In genomic region chr1:25891606-25892005, GRCh38 we compare ENCODE assay signal across 19 cellular contexts. TPM values are rescaled to one million over a fixed set of nuclear protein-coding genes. Genes with fewer than 3 reads are reported as not detected.
DNase-seq lines count a peak whose midpoint lies in the region; ATAC-seq, FAIRE-seq and TF ChIP-seq lines count a peak whose summit lies in the region.
"Had no signal": no experiment of that assay in that cellular context is flagged by ENCODE, and none has a peak within 500 bp of the region (broad histone marks: within the 10 kb centered on the region; RNA-seq: fewer than 3 reads in every experiment).

No MANE protein-coding gene starts in this region.

- TF ChIP-seq POLR2A in A549 (IDR thresholded peaks at IDR 0.05; ENCODE audit: low read length): no peak
- no peak for TF ChIP-seq POLR2A in sigmoid colon (IDR thresholded peaks at IDR 0.05)

- 80% methylated on average over 4 of the region's 5 CpGs for WGBS in A549 (ENCODE audit: missing lambda C conversion rate)
- WGBS in sigmoid colon, 2 donors: 85 to 87% methylated on average over 5 of the region's 5 CpGs

- H3K36me3 Mint-ChIP-seq in activated CD4-positive, alpha-beta T cell treated with anti-CD3 and anti-CD28 coated beads, Interleukin-2, amount 10 ng/mL, durations not matched to agents 24 days and 14 days (ENCODE audit: low read depth): peaks cover 17% of the 10 kb centered on the region
- no peaks in the 10 kb centered on the region for H3K36me3 Mint-ChIP-seq in activated naive CD8-positive, alpha-beta T cell treated with anti-CD3 and anti-CD28 coated beads, Interleukin-2, amount 50 U/mL, for 24 hours (ENCODE audit: low read depth)
- H3K36me3 Mint-ChIP-seq: memory B cell, WTC11 had no signal

- no peaks in the 10 kb centered on the region for H3K9me3 ChIP-seq in A549
- H3K9me3 ChIP-seq in Panc1 (ENCODE audit: control insufficient read depth, insufficient read depth, low read depth, low read length): no peaks in the 10 kb centered on the region
- H3K9me3 ChIP-seq in fibroblast of lung (ENCODE audit: control insufficient read depth, insufficient read depth, low read depth, low read length): no peaks in the 10 kb centered on the region
- no peaks in the 10 kb centered on the region for H3K9me3 ChIP-seq in sigmoid colon
- H3K9me3 ChIP-seq: MG63 had no signal

- peaks cover 12% of the 10 kb centered on the region for H3K4me1 Mint-ChIP-seq in activated CD4-positive, alpha-beta T cell treated with anti-CD3 and anti-CD28 coated beads, Interleukin-2, amount 10 ng/mL, durations not matched to agents 24 days and 14 days
- H3K4me1 Mint-ChIP-seq in activated naive CD8-positive, alpha-beta T cell treated with anti-CD3 and anti-CD28 coated beads, Interleukin-2, amount 50 U/mL, for 24 hours: peaks cover 13% of the 10 kb centered on the region

- H3K4me1 ChIP-seq in A549 (peaks cover 51% of the 10 kb centered on the region), Panc1 (ENCODE audit: control insufficient read depth, insufficient read depth, low read length) (peaks cover 63% of the 10 kb centered on the region), fibroblast of lung (ENCODE audit: control insufficient read depth, extremely low read depth, insufficient read depth, low read length) (peaks cover 23% of the 10 kb centered on the region), sigmoid colon (peaks cover 0 to 31% (median 27%) of the 10 kb centered on the region in 4 donors)

- ATAC-seq in A549: no peak
- no peak for ATAC-seq in Panc1
- no peak for ATAC-seq in GM19463 (IDR thresholded peaks at IDR 0.05; ENCODE audit: unreplicated experiment)
- ATAC-seq in activated naive CD8-positive, alpha-beta T cell treated with anti-CD3 and anti-CD28 coated beads, Interleukin-2, amount 50 U/mL, for 24 hours: no peak
- ATAC-seq: stimulated activated naive CD8-positive, alpha-beta T cell treated with anti-CD3 and anti-CD28 coated beads, Interleukin-15, amount 100 ng/mL, for 72 hours had no signal

- H3K4me2 ChIP-seq in A549 (peak overlapping the region; percentile 73), fibroblast of lung (ENCODE audit: extremely low read depth, insufficient read depth, low read length) (peak overlapping the region; percentile 8)

- H3K36me3 ChIP-seq in Panc1 (ENCODE audit: control insufficient read depth, insufficient read depth, low read length) (no peaks in the 10 kb centered on the region), fibroblast of lung (ENCODE audit: control insufficient read depth, insufficient read depth, low read length) (no peaks in the 10 kb centered on the region), sigmoid colon (no peaks in the 10 kb centered on the region)

- H3K27me3 Mint-ChIP-seq in activated CD4-positive, alpha-beta T cell treated with anti-CD3 and anti-CD28 coated beads, Interleukin-2, amount 10 ng/mL, durations not matched to agents 24 days and 14 days: no peaks in the 10 kb centered on the region
- no peaks in the 10 kb centered on the region for H3K27me3 Mint-ChIP-seq in activated naive CD8-positive, alpha-beta T cell treated with anti-CD3 and anti-CD28 coated beads, Interleukin-2, amount 50 U/mL, for 24 hours
- H3K27me3 Mint-ChIP-seq: brain; memory B cell; stimulated activated naive CD8-positive, alpha-beta T cell treated with anti-CD3 and anti-CD28 coated beads, Interleukin-15, amount 100 ng/mL, for 72 hours had no signal

- no peaks in the 10 kb centered on the region for H3K9me3 Mint-ChIP-seq in activated CD4-positive, alpha-beta T cell treated with anti-CD3 and anti-CD28 coated beads, Interleukin-2, amount 10 ng/mL, durations not matched to agents 24 days and 14 days
- H3K9me3 Mint-ChIP-seq in activated naive CD8-positive, alpha-beta T cell treated with anti-CD3 and anti-CD28 coated beads, Interleukin-2, amount 50 U/mL, for 24 hours: no peaks in the 10 kb centered on the region
- H3K9me3 Mint-ChIP-seq: activated naive CD4-positive, alpha-beta T cell treated with anti-CD3 and anti-CD28 coated beads for 36 hours; brain; memory B cell; stimulated activated naive CD8-positive, alpha-beta T cell treated with anti-CD3 and anti-CD28 coated beads, Interleukin-15, amount 100 ng/mL, for 72 hours; WTC11 had no signal

- in situ Hi-C loops in Panc1 (cut with HindIII; ENCODE audit: low pct_unique_long_range_greater_than_20kb, low sequenced_read_pairs): no loop called here

- H3K79me2 ChIP-seq in fibroblast of lung (ENCODE audit: control insufficient read depth, insufficient read depth, low read length): no peaks in the 10 kb centered on the region

- POLR2A ChIA-PET in A549 (lab: Yijun Ruan, JAX) (interaction anchor here (1.0 to 1.9 kb wide), 2 partner anchors 16 to 106 kb away, joined by 3 to 6 read pairs; partner anchors contain the start of genes PAFAH2 and PAQR7), Panc1 (lab: Charles Lee) (interaction anchor here (0.6 kb wide), 1 partner anchor 232 kb away, joined by 4 read pairs; no protein-coding TSS in a partner anchor)

- TF ChIP-seq EP300 in A549 (IDR thresholded peaks at IDR 0.05): no peak
- TF ChIP-seq EP300 in sigmoid colon (IDR thresholded peaks at IDR 0.05): no peak

- no peak overlapping the region for H3K4me3 Mint-ChIP-seq in activated CD4-positive, alpha-beta T cell treated with anti-CD3 and anti-CD28 coated beads, Interleukin-2, amount 10 ng/mL, durations not matched to agents 24 days and 14 days
- no peak overlapping the region for H3K4me3 Mint-ChIP-seq in activated naive CD8-positive, alpha-beta T cell treated with anti-CD3 and anti-CD28 coated beads, Interleukin-2, amount 50 U/mL, for 24 hours
- H3K4me3 Mint-ChIP-seq: activated naive CD4-positive, alpha-beta T cell treated with anti-CD3 and anti-CD28 coated beads for 36 hours; memory B cell; stimulated activated naive CD8-positive, alpha-beta T cell treated with anti-CD3 and anti-CD28 coated beads, Interleukin-15, amount 100 ng/mL, for 72 hours had no signal

- H2AFZ ChIP-seq in fibroblast of lung (ENCODE audit: low read length): no peak overlapping the region

- CTCF ChIA-PET in A549 (lab: Yijun Ruan, JAX) (interaction anchor here (0.6 to 4.1 kb wide), 10 partner anchors 8 to 317 kb away, joined by 3 to 18 read pairs (median 4); partner anchors contain the start of gene PAFAH2), Panc1 (lab: Charles Lee) (interaction anchor here (0.7 kb wide), 1 partner anchor 27 kb away, joined by 3 read pairs; no protein-coding TSS in a partner anchor)

- H3K27ac ChIP-seq in A549 (peak overlapping the region; percentile 94 to 98), Panc1 (ENCODE audit: low read length) (peak overlapping the region; percentile 93), fibroblast of lung (ENCODE audit: insufficient read depth, low read length) (peak overlapping the region; percentile 92), sigmoid colon (peak overlapping the region; percentile 81 to 88 (median 84))

- H3K27me3 ChIP-seq in Panc1 (ENCODE audit: control insufficient read depth, insufficient read depth, low read length) (no peaks in the 10 kb centered on the region), fibroblast of lung (ENCODE audit: control insufficient read depth, insufficient read depth, low read length) (no peaks in the 10 kb centered on the region), sigmoid colon (no peaks in the 10 kb centered on the region)
- H3K27me3 ChIP-seq: MG63 had no signal

- TF ChIP-seq RAD21 in A549 (conservative IDR thresholded peaks at IDR 0.05 in 1 of 2, IDR thresholded peaks at IDR 0.05 in 1 of 2): no peak

- H4K20me1 ChIP-seq in fibroblast of lung (ENCODE audit: control insufficient read depth, extremely low read depth, insufficient read depth, low read length): no peaks in the 10 kb centered on the region

- H3K4me3 ChIP-seq in A549 (no peak overlapping the region), Panc1 (ENCODE audit: low read depth in 2 of 2, low read length in 2 of 2) (no peak overlapping the region), fibroblast of lung (replicated peaks in 1 of 4; ENCODE audit: control extremely low read depth in 1 of 4, insufficient read depth in 1 of 4, low read depth in 3 of 4, low read length in 4 of 4) (no peak overlapping the region), sigmoid colon (no peak overlapping the region)
- H3K4me3 ChIP-seq: MG63 had no signal

- no peak overlapping the region for H3K27ac Mint-ChIP-seq in activated CD4-positive, alpha-beta T cell treated with anti-CD3 and anti-CD28 coated beads, Interleukin-2, amount 10 ng/mL, durations not matched to agents 24 days and 14 days
- no peak overlapping the region for H3K27ac Mint-ChIP-seq in activated naive CD8-positive, alpha-beta T cell treated with anti-CD3 and anti-CD28 coated beads, Interleukin-2, amount 50 U/mL, for 24 hours
- H3K27ac Mint-ChIP-seq: activated naive CD4-positive, alpha-beta T cell treated with anti-CD3 and anti-CD28 coated beads for 36 hours; memory B cell had no signal

- TF ChIP-seq CTCF in A549 (IDR thresholded peaks at IDR 0.05) (no peak), Panc1 (IDR thresholded peaks at IDR 0.05) (no peak), fibroblast of lung (conservative IDR thresholded peaks at IDR 0.05 in 1 of 2, IDR thresholded peaks at IDR 0.05 in 1 of 2; ENCODE audit: low read depth in 1 of 2, low read length in 2 of 2) (no peak), sigmoid colon (IDR thresholded peaks at IDR 0.05) (no peak)

- FAIRE-seq in A549 (lab: Jason Lieb, UNC): no peak
- FAIRE-seq: frontal cortex had no signal

- intact Hi-C loops in Panc1 (cut with micrococcal nuclease; ENCODE audit: unreplicated experiment): no loop called here
- intact Hi-C loops in sigmoid colon (cut with DNase I): no loop called here
- intact Hi-C loops in activated CD4-positive, alpha-beta T cell treated with anti-CD3 and anti-CD28 coated beads, Interleukin-2, amount 10 ng/mL, durations not matched to agents 24 days and 14 days (cut with micrococcal nuclease): no loop called here

- DNase-seq in A549 (ENCODE audit: low read depth in 1 of 2, low spot score in 1 of 2): no peak
- DNase-seq in Panc1 (ENCODE audit: low read depth, low spot score): no peak
- DNase-seq in fibroblast of lung (ENCODE audit: low read depth in 2 of 2): no peak
- peak; percentile 53 for DNase-seq in sigmoid colon
- no peak for DNase-seq in activated CD4-positive, alpha-beta T cell treated with anti-CD3 and anti-CD28 coated beads, Interleukin-2, amount 10 ng/mL, durations not matched to agents 24 days and 14 days
- no peak for DNase-seq in middle frontal gyrus (ENCODE audit: extremely low spot score, low spot score)
- DNase-seq in activated naive CD8-positive, alpha-beta T cell treated with anti-CD3 and anti-CD28 coated beads, Interleukin-2, amount 50 U/mL, for 24 hours: no peak
- DNase-seq: activated naive CD4-positive, alpha-beta T cell treated with anti-CD3 and anti-CD28 coated beads for 36 hours; effector memory CD4-positive, alpha-beta T cell; MG63; NCI-H187; NCI-H524; stimulated activated naive CD8-positive, alpha-beta T cell treated with anti-CD3 and anti-CD28 coated beads, Interleukin-15, amount 100 ng/mL, for 72 hours; T-helper 1 cell had no signal

- BruUV-seq in Panc1 (replicated peaks; lab: Mats Ljungman, UMichigan): no TSS peak

- H3K9ac ChIP-seq in fibroblast of lung (ENCODE audit: insufficient read depth, low read length): no peak overlapping the region

RNA-seq across cellular contexts. Expression of gene STMN1, which starts 14.6 kb away (rescaled TPM):
- polyA plus RNA-seq in A549 (2011; rRNA removed) (75.3 and 82.4 TPM in 2 replicates), A549 (2017; fragmentation: RNase III; extraction: RNeasy Plus Mini Kit Qiagen cat#74134 plus additional on column Dnase treatment) (145 to 177 TPM (median 147 TPM) in 3 replicates), fibroblast of lung (94.7 and 304 TPM in 2 replicates), sigmoid colon (100 to 1,000 TPM in 1 of 3 donors, 10 to 100 TPM in 2; 61.3 to 175 (median 97.1) TPM)
- 48.1 and 55.7 TPM in 2 replicates for polyA plus RNA-seq in A549 (2012; cell fraction: cytosol; rRNA removed)
- polyA plus RNA-seq in A549 (2012; cell fraction: nucleus; rRNA removed): 18.1 and 32.8 TPM in 2 replicates
- polyA minus RNA-seq in A549 (2011; rRNA and poly(A)+ RNA removed): 10.2 and 10.9 TPM in 2 replicates
- total RNA-seq in Panc1 (2021; ENCODE audit: unreplicated experiment) (316 TPM), fibroblast of lung (46.2 and 90.7 TPM in 2 replicates), sigmoid colon (10 to 100 TPM; 30.7 to 37.5 (median 36.3) TPM)
- 199 TPM for polyA plus RNA-seq in Panc1 (2012; ENCODE audit: insufficient read length)
- 127 and 372 TPM in 2 replicates for polyA plus RNA-seq in fibroblast of lung (2012)
- 5.7 and 45.2 TPM in 2 replicates for polyA minus RNA-seq in fibroblast of lung (ENCODE audit: low replicate concordance)
- 247 and 255 TPM in 2 replicates for total RNA-seq in activated CD4-positive, alpha-beta T cell treated with anti-CD3 and anti-CD28 coated beads, Interleukin-2, amount 10 ng/mL, durations not matched to agents 24 days and 14 days

RNA-seq across cellular contexts. Expression of gene PAQR7, which starts 16.1 kb away (rescaled TPM):
- polyA plus RNA-seq in A549 (2011; rRNA removed): 2.3 and 3.4 TPM in 2 replicates
- 2.6 and 4.0 TPM in 2 replicates for polyA plus RNA-seq in A549 (2012; cell fraction: cytosol; rRNA removed)
- polyA plus RNA-seq in A549 (2012; cell fraction: nucleus; rRNA removed): 6.9 and 7.4 TPM in 2 replicates
- polyA plus RNA-seq in A549 (2017; fragmentation: RNase III; extraction: RNeasy Plus Mini Kit Qiagen cat#74134 plus additional on column Dnase treatment): 5.9 to 6.4 TPM (median 6.0 TPM) in 3 replicates
- polyA minus RNA-seq in A549 (2011; rRNA and poly(A)+ RNA removed): 8.5 and 10.1 TPM in 2 replicates
- total RNA-seq in Panc1 (2021; ENCODE audit: unreplicated experiment): 30.9 TPM
- 28.7 TPM for polyA plus RNA-seq in Panc1 (2012; ENCODE audit: insufficient read length)
- 11.6 and 15.9 TPM in 2 replicates for total RNA-seq in fibroblast of lung
- polyA plus RNA-seq in fibroblast of lung: 7.4 and 12.8 TPM in 2 replicates
- 10.9 and 17.6 TPM in 2 replicates for polyA plus RNA-seq in fibroblast of lung (2012)
- polyA minus RNA-seq in fibroblast of lung (ENCODE audit: low replicate concordance): 33.2 and 49.1 TPM in 2 replicates
- 1 to 10 TPM; 4.3 to 9.4 (median 6.4) TPM for total RNA-seq in sigmoid colon
- polyA plus RNA-seq in sigmoid colon: 1 to 10 TPM in 2 of 3 donors, under 1 TPM in 1; 0.92 to 3.0 (median 1.2) TPM
- 6.6 and 6.8 TPM in 2 replicates for total RNA-seq in activated CD4-positive, alpha-beta T cell treated with anti-CD3 and anti-CD28 coated beads, Interleukin-2, amount 10 ng/mL, durations not matched to agents 24 days and 14 days

RNA-seq across cellular contexts. Expression of gene AUNIP, which starts 32.3 kb away (rescaled TPM):
- polyA plus RNA-seq in A549 (2011; rRNA removed) (6.6 and 8.4 TPM in 2 replicates), A549 (2017; fragmentation: RNase III; extraction: RNeasy Plus Mini Kit Qiagen cat#74134 plus additional on column Dnase treatment) (5.6 to 7.3 TPM (median 6.5 TPM) in 3 replicates), fibroblast of lung (1.2 and 3.4 TPM in 2 replicates), sigmoid colon (1 to 10 TPM in 1 of 3 donors, under 1 TPM in 1, not detected in 1; 0.46 to 1.9 TPM)
- 4.5 and 5.2 TPM in 2 replicates for polyA plus RNA-seq in A549 (2012; cell fraction: cytosol; rRNA removed)
- 2.0 and 2.9 TPM in 2 replicates for polyA plus RNA-seq in A549 (2012; cell fraction: nucleus; rRNA removed)
- polyA minus RNA-seq in A549 (2011; rRNA and poly(A)+ RNA removed): 5.2 and 6.7 TPM in 2 replicates
- total RNA-seq in Panc1 (2021; ENCODE audit: unreplicated experiment) (12.2 TPM), fibroblast of lung (under 0.01 and 0.33 TPM in 2 replicates), sigmoid colon (not detected)
- 3.1 TPM for polyA plus RNA-seq in Panc1 (2012; ENCODE audit: insufficient read length)
- 0.90 and 2.2 TPM in 2 replicates for polyA plus RNA-seq in fibroblast of lung (2012)
- 0.82 and 1.9 TPM in 2 replicates for polyA minus RNA-seq in fibroblast of lung (ENCODE audit: low replicate concordance)
- 12.0 and 13.9 TPM in 2 replicates for total RNA-seq in activated CD4-positive, alpha-beta T cell treated with anti-CD3 and anti-CD28 coated beads, Interleukin-2, amount 10 ng/mL, durations not matched to agents 24 days and 14 days
